In genomic region chr1:183129921-183130675, GRCh38 we compare ENCODE assay signal across 20 cellular contexts. TPM values are rescaled to one million over a fixed set of nuclear protein-coding genes. Genes with fewer than 3 reads are reported as not detected.
DNase-seq lines count a peak whose midpoint lies in the region; ATAC-seq and TF ChIP-seq lines count a peak whose summit lies in the region.
"Had no signal": no experiment of that assay in that cellular context is flagged by ENCODE, and none has a peak within 500 bp of the region (broad histone marks: within the 10 kb centered on the region; RNA-seq: fewer than 3 reads in every experiment).

No MANE protein-coding gene starts in this region.

- peak overlapping the region; percentile 85 for H3K9ac ChIP-seq in adipocyte (ENCODE audit: low read length)
- H3K9ac ChIP-seq: neural progenitor cell had no signal

- H3K27ac ChIP-seq in right cardiac atrium (ENCODE audit: low read length) (peak overlapping the region; percentile 64), stomach (peak overlapping the region in 3 of 5 donors; percentile 23 to 75 (median 50)), prostate gland (no peak overlapping the region)
- H3K27ac ChIP-seq: hepatocyte, neural progenitor cell, testis had no signal

- 82% methylated on average over 15 of the region's 15 CpGs for WGBS in right cardiac atrium
- WGBS in stomach, 5 donors: 77 to 89% (median 81%) methylated on average over 15 of the region's 15 CpGs
- 83% methylated on average over 15 of the region's 15 CpGs for WGBS in prostate gland

- H3K4me3 ChIP-seq in adipocyte (ENCODE audit: low read length): peak overlapping the region; percentile 56
- no peak overlapping the region for H3K4me3 ChIP-seq in right cardiac atrium (ENCODE audit: low read length)
- H3K4me3 ChIP-seq in stomach: no peak overlapping the region
- H3K4me3 ChIP-seq in prostate gland: no peak overlapping the region
- H3K4me3 ChIP-seq: HAP-1, hepatocyte, neural progenitor cell, skin epidermis, testis had no signal

- ATAC-seq in right cardiac atrium: peak; percentile 23 to 29
- ATAC-seq: activated CD4-positive, alpha-beta T cell treated with anti-CD3 and anti-CD28 coated beads for 36 hours; activated T-cell treated with anti-CD3 and anti-CD28 coated beads, Interleukin-2, amount 50 U/mL, for 72 hours had no signal

- H3K9me3 ChIP-seq in adipocyte (ENCODE audit: control insufficient read depth, low read length): no peaks in the 10 kb centered on the region
- H3K9me3 ChIP-seq in right cardiac atrium (ENCODE audit: control insufficient read depth, low read length): no peaks in the 10 kb centered on the region
- H3K9me3 ChIP-seq in stomach: no peaks in the 10 kb centered on the region
- H3K9me3 ChIP-seq in prostate gland: no peaks in the 10 kb centered on the region
- H3K9me3 ChIP-seq: HAP-1, testis had no signal

- TF ChIP-seq CTCF in stomach (IDR thresholded peaks at IDR 0.05): no peak
- TF ChIP-seq CTCF in prostate gland (IDR thresholded peaks at IDR 0.05): no peak

- in situ Hi-C loops in G401 (cut with HindIII; ENCODE audit: low sequenced_read_pairs): no loop called here

- H3K27me3 ChIP-seq in adipocyte (replicated peaks; ENCODE audit: control insufficient read depth, insufficient read depth, low read length) (no peaks in the 10 kb centered on the region), right cardiac atrium (ENCODE audit: control insufficient read depth, insufficient read depth) (no peaks in the 10 kb centered on the region), stomach (no peaks in the 10 kb centered on the region), prostate gland (replicated peaks; ENCODE audit: insufficient read depth) (no peaks in the 10 kb centered on the region)
- H3K27me3 ChIP-seq: hepatocyte, neural progenitor cell, testis had no signal

- peak; percentile 72 for DNase-seq in G401 (ENCODE audit: low spot score)
- DNase-seq in adipocyte (ENCODE audit: low read depth): peak; percentile 35
- no peak for DNase-seq in right cardiac atrium
- no peak for DNase-seq in stomach
- no peak for DNase-seq in prostate gland (ENCODE audit: low spot score)
- DNase-seq in NCI-H1694 treated with DMSO at 0.1 percent for 48 hours (lab: John Stamatoyannopoulos, UW): no peak
- DNase-seq in ureter (ENCODE audit: low spot score): no peak
- DNase-seq: activated CD4-positive, alpha-beta T cell treated with anti-CD3 and anti-CD28 coated beads for 36 hours; activated naive CD4-positive, alpha-beta T cell treated with anti-CD3 and anti-CD28 coated beads, Interleukin-2, amount 10 ng/mL, durations not matched to agents 7 days and 5 days; activated T-cell treated with anti-CD3 and anti-CD28 coated beads, Interleukin-2, amount 50 U/mL, for 72 hours; CD8-positive, alpha-beta memory T cell; foreskin fibroblast; Kasumi-1; NCI-H2171; NCI-H526; testis had no signal

- intact Hi-C loops in right cardiac atrium (cut with DNase I): no loop called here
- intact Hi-C loops in stomach (cut with DNase I; ENCODE audit: low total_unique reads): no loop called here
- intact Hi-C loops in prostate gland (cut with DNase I): no loop called here

- H3K4me1 ChIP-seq in adipocyte (ENCODE audit: control insufficient read depth, insufficient read depth, low read length): peaks cover 69% of the 10 kb centered on the region
- H3K4me1 ChIP-seq in right cardiac atrium (ENCODE audit: control insufficient read depth, insufficient read depth, low read length): peaks cover 2% of the 10 kb centered on the region
- peaks cover 0 to 26% (median 9%) of the 10 kb centered on the region in 4 donors for H3K4me1 ChIP-seq in stomach
- H3K4me1 ChIP-seq in prostate gland (replicated peaks): no peaks in the 10 kb centered on the region
- H3K4me1 ChIP-seq: HAP-1, neural progenitor cell, testis had no signal

- H3K36me3 ChIP-seq in adipocyte (ENCODE audit: control insufficient read depth, insufficient read depth, low read length, severe bottlenecking): peaks cover 97% of the 10 kb centered on the region
- peaks cover 23 to 99% (median 95%) of the 10 kb centered on the region in 4 donors for H3K36me3 ChIP-seq in stomach
- peaks cover 0 to 8% of the 10 kb centered on the region in 2 donors for H3K36me3 ChIP-seq in prostate gland
- H3K36me3 ChIP-seq: neural progenitor cell had no signal

- TF ChIP-seq POLR2A in stomach (IDR thresholded peaks at IDR 0.05): no peak
- no peak for TF ChIP-seq POLR2A in prostate gland (IDR thresholded peaks at IDR 0.05)

- peak; percentile 32 for TF ChIP-seq EP300 in stomach (IDR thresholded peaks at IDR 0.05)

RNA-seq across cellular contexts. Expression of gene LAMC2, which starts 56.0 kb away (rescaled TPM):
- 0.61 and 0.68 TPM in 2 replicates for total RNA-seq in G401 (2014; rRNA removed; shearing (Covaris generic))
- total RNA-seq in right cardiac atrium (1 to 10 TPM in 3 of 4 donors, under 1 TPM in 1; 0.99 to 3.0 (median 1.4) TPM), stomach (10 to 100 TPM in 4 of 5 donors, 1 to 10 TPM in 1; 5.3 to 21.3 (median 12.7) TPM), prostate gland (10 to 100 TPM in 1 of 2 donors, 1 to 10 TPM in 1; 9.3 to 11.6 TPM), ureter (14.5 TPM)
- polyA plus RNA-seq in right cardiac atrium (0.70 TPM), stomach (10 to 100 TPM in 1 of 3 donors, 1 to 10 TPM in 2; 2.0 to 18.7 (median 4.3) TPM)
- total RNA-seq: CD8-positive, alpha-beta memory T cell had no signal
- polyA plus RNA-seq: CD8-positive, alpha-beta memory T cell had no signal

Comparison
In these comparisons a context has a peak if more than half of its experiments do, and no peak if none do; other contexts are left out.
1. DNase-seq: peak in G401 (single experiment) and adipocyte (single experiment); none in right cardiac atrium (0 of 3), stomach (single experiment), prostate gland (single experiment), NCI-H1694 treated with DMSO at 0.1 percent for 48 hours (single experiment) and ureter (single experiment).
2. H3K27ac ChIP-seq: peak in right cardiac atrium (single experiment) and stomach (3 of 5); none in prostate gland (0 of 2).